15 cellular contexts compared by ENCODE assay signal in genomic region chr9:137697832-137698231, GRCh38.
"Had no signal": no experiment of that assay in that cellular context is flagged by ENCODE, and none has a peak within 500 bp of the region (broad histone marks: within the 10 kb centered on the region; RNA-seq: fewer than 3 reads in every experiment).

No MANE protein-coding gene starts in this region.

- ATAC-seq: gastrocnemius medialis, heart right ventricle, left lobe of liver had no signal

- H3K4me3 Mint-ChIP-seq: neural crest cell had no signal

- H3K36me3 ChIP-seq: gastrocnemius medialis, tibial artery, vagina had no signal

- H3K27me3 ChIP-seq: gastrocnemius medialis, heart right ventricle, tibial artery, vagina had no signal

- H3K27ac ChIP-seq: epithelial cell of prostate, gastrocnemius medialis, heart right ventricle, tibial artery, vagina had no signal

- H3K4me3 ChIP-seq: gastrocnemius medialis, heart right ventricle, tibial artery, vagina had no signal

- H3K9me3 ChIP-seq: gastrocnemius medialis, tibial artery, vagina had no signal

- DNase-seq: activated CD4-positive, alpha-beta T cell treated with anti-CD3 and anti-CD28 coated beads, Interleukin-2, amount 50 U/mL, for 4 hours; activated gamma-delta T cell treated with Interleukin-2 at 50 U/mL for 16 hours; activated T-cell treated with anti-CD3 and anti-CD28 coated beads, Interleukin-2, amount 50 U/mL, for 48 hours; caudate nucleus; effector memory CD4-positive, alpha-beta T cell; gastrocnemius medialis; heart right ventricle; islet precursor cell; mesenchymal stem cell; stimulated activated CD4-positive, alpha-beta T cell treated with anti-CD3 and anti-CD28 coated beads, Interleukin-4, amount 100 ng/mL, for 1 hour had no signal
